8 cellular contexts compared by ENCODE assay signal in the genomic region with DNA sequence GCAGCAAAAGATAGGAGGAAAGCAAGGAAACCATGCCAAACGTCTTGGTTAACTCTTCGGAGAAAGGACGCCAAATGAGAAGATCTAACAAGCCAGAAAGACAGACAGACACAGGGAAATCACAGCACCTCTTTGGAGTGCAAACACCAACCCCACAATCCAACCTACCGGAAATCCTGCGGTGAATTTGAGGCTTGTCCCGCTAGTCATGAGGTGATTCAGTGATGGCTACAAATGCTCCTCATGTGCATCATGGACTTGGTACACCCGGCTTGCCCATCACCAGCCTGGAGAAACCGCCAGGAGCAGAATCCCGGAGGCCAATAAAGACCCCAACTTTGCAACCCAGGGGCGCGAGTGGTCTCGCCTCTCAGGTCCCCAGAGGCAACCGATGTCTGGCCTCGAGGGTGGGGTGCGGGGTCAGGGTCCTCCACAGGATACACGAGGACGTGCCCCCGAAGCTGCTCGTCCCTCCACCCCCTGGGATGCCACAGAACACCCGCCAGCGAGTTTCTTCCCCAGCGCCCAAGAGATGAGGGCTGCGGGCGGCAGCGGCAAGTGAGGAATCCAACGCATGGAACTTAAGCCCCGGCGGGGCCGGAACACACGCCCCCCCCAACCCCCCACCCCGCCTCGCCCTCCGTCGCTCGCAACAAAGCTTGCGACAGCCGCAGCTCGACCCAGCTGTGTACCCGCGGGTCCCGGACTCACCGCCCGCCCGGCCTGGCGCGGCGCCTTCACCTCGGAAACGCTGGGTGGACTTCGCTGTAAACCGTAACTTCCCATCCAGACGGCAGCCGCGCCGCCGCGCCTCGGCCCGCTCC. TPM values are rescaled to one million over a fixed set of nuclear protein-coding genes. Genes with fewer than 3 reads are reported as not detected.
DNase-seq lines count a peak whose midpoint lies in the region; ATAC-seq, FAIRE-seq and TF ChIP-seq lines count a peak whose summit lies in the region.
"Not testable (repeated sequence)": the region's sequence is repeated elsewhere in the genome, so short reads cannot be mapped to it uniquely, and the experiment has no call there.

No MANE protein-coding gene starts in this region.

- H3K4me1 ChIP-seq in BLaER1: peaks cover 12% of the 10 kb centered on the region
- H3K4me1 ChIP-seq in PC-9 (replicated peaks; ENCODE audit: insufficient read depth); endothelial cell of umbilical vein (ENCODE audit: control insufficient read depth, extremely low read depth, insufficient read depth, low read length); mesenchymal stem cell (ENCODE audit: control insufficient read depth, insufficient read depth, low read depth, low read length): not testable (repeated sequence)

- ATAC-seq in GM19452 (IDR thresholded peaks at IDR 0.05; ENCODE audit: unreplicated experiment) (peak; percentile 53), HG03108 (IDR thresholded peaks at IDR 0.05; ENCODE audit: unreplicated experiment) (peak; percentile 62)

- intact Hi-C loops in PC-9 (cut with micrococcal nuclease; ENCODE audit: unreplicated experiment); endothelial cell of umbilical vein (cut with micrococcal nuclease): not testable (repeated sequence)

- H4K20me1 ChIP-seq in BLaER1; PC-9 (ENCODE audit: insufficient read depth); endothelial cell of umbilical vein (replicated peaks; ENCODE audit: control insufficient read depth, extremely low read depth, insufficient read depth, low read length): not testable (repeated sequence)

- not testable (repeated sequence) for H3F3A ChIP-seq in PC-9 (ENCODE audit: insufficient read depth, low read depth)

- peaks cover 31% of the 10 kb centered on the region for H3K27me3 Mint-ChIP-seq in activated T-cell treated with anti-CD3 and anti-CD28 coated beads, Interleukin-2, amount 50 U/mL, for 24 hours

- H2BK120ac ChIP-seq in mesenchymal stem cell (ENCODE audit: low read depth, low read length): not testable (repeated sequence)

- not testable (repeated sequence) for TF ChIP-seq CTCF in PC-9 (conservative IDR thresholded peaks at IDR 0.05); endothelial cell of umbilical vein (IDR thresholded peaks at IDR 0.05; ENCODE audit: extremely low read depth in 1 of 2, insufficient read depth in 1 of 2, low read depth in 1 of 2, low read length in 2 of 2)

- peak overlapping the region; percentile 85 for H3K4me2 ChIP-seq in BLaER1
- peak overlapping the region; percentile 94 for H3K4me2 ChIP-seq in PC-9
- peak overlapping the region; percentile 74 for H3K4me2 ChIP-seq in endothelial cell of umbilical vein (ENCODE audit: insufficient read depth, low read length)
- peak overlapping the region; percentile 94 for H3K4me2 ChIP-seq in mesenchymal stem cell (ENCODE audit: low read length, poor library complexity, severe bottlenecking)

- CTCF ChIA-PET in PC-9 (lab: Charles Lee); endothelial cell of umbilical vein (lab: Charles Lee): not testable (repeated sequence)

- H2AFZ ChIP-seq in PC-9 (peak overlapping the region; percentile 94), endothelial cell of umbilical vein (ENCODE audit: low read depth, low read length) (peak overlapping the region; percentile 98), mesenchymal stem cell (ENCODE audit: low read depth, low read length) (peak overlapping the region; percentile 77)

- not testable (repeated sequence) for H3K79me1 ChIP-seq in mesenchymal stem cell (replicated peaks; ENCODE audit: low read length, poor library complexity, severe bottlenecking)

- H3K14ac ChIP-seq in mesenchymal stem cell (ENCODE audit: low read length in 2 of 2): not testable (repeated sequence)

- H2BK12ac ChIP-seq in mesenchymal stem cell (ENCODE audit: low read length in 2 of 2): not testable (repeated sequence)

- H3K9me1 ChIP-seq in endothelial cell of umbilical vein (replicated peaks; ENCODE audit: control insufficient read depth, extremely low read depth, insufficient read depth, low read length): not testable (repeated sequence)

- H2BK15ac ChIP-seq in mesenchymal stem cell (ENCODE audit: low read depth, poor library complexity, severe bottlenecking): not testable (repeated sequence)

- H3K79me2 ChIP-seq in PC-9 (ENCODE audit: low read depth); endothelial cell of umbilical vein (ENCODE audit: control insufficient read depth, insufficient read depth, low read length): not testable (repeated sequence)

- not testable (repeated sequence) for H3K36me3 ChIP-seq in BLaER1; PC-9 (ENCODE audit: low read depth); endothelial cell of umbilical vein (ENCODE audit: control insufficient read depth in 2 of 2, extremely low read depth in 1 of 2, insufficient read depth in 2 of 2, low read length in 2 of 2); mesenchymal stem cell (ENCODE audit: control insufficient read depth in 1 of 2, insufficient read depth in 2 of 2, low read depth in 1 of 2, low read length in 2 of 2)

- H3K27me3 ChIP-seq in BLaER1; PC-9 (ENCODE audit: insufficient read depth, low read depth): not testable (repeated sequence)
- peaks cover 19% of the 10 kb centered on the region in 2 experiments for H3K27me3 ChIP-seq in endothelial cell of umbilical vein (ENCODE audit: control insufficient read depth in 2 of 2, insufficient read depth in 2 of 2, low read length in 2 of 2)
- peaks cover 19 to 24% of the 10 kb centered on the region in 2 experiments for H3K27me3 ChIP-seq in mesenchymal stem cell (ENCODE audit: control insufficient read depth in 1 of 2, insufficient read depth in 1 of 2, low read length in 2 of 2)

- not testable (repeated sequence) for H3K27ac ChIP-seq in BLaER1; PC-9; mesenchymal stem cell (ENCODE audit: low read length, poor library complexity, severe bottlenecking)
- peak overlapping the region; percentile 23 for H3K27ac ChIP-seq in endothelial cell of umbilical vein (ENCODE audit: insufficient read depth, low read depth, low read length)

- peak overlapping the region; percentile 78 for H3K4me3 ChIP-seq in BLaER1
- peak overlapping the region; percentile 72 for H3K4me3 ChIP-seq in PC-9
- H3K4me3 ChIP-seq in endothelial cell of umbilical vein (replicated peaks in 1 of 3; ENCODE audit: insufficient read depth in 1 of 3, low read depth in 1 of 3, low read length in 3 of 3): peak overlapping the region; percentile 44 to 86 (median 45)
- peak overlapping the region; percentile 70 to 86 for H3K4me3 ChIP-seq in mesenchymal stem cell (ENCODE audit: insufficient read depth in 1 of 2, low read depth in 1 of 2, low read length in 2 of 2)

- BruUV-seq in PC-9 (replicated peaks; lab: Mats Ljungman, UMichigan); endothelial cell of umbilical vein (replicated peaks; lab: Mats Ljungman, UMichigan): not testable (repeated sequence)

- POLR2A ChIA-PET in PC-9 (lab: Charles Lee; ENCODE audit: unreplicated experiment); endothelial cell of umbilical vein (lab: Charles Lee): not testable (repeated sequence)

- H3K18ac ChIP-seq in mesenchymal stem cell (ENCODE audit: low read depth in 1 of 2, low read length in 2 of 2): peak overlapping the region in 1 of 2 experiments; percentile 90

- peak overlapping the region; percentile 93 for H3K27ac Mint-ChIP-seq in activated T-cell treated with anti-CD3 and anti-CD28 coated beads, Interleukin-2, amount 50 U/mL, for 24 hours

- peak overlapping the region; percentile 56; the same call in 1 of the 2 replicates for H3K9ac ChIP-seq in BLaER1
- not testable (repeated sequence) for H3K9ac ChIP-seq in endothelial cell of umbilical vein (replicated peaks; ENCODE audit: extremely low read depth, insufficient read depth, low read length)
- peak overlapping the region; percentile 81 for H3K9ac ChIP-seq in mesenchymal stem cell (ENCODE audit: low read length)

- H4K8ac ChIP-seq in mesenchymal stem cell (ENCODE audit: low read length): not testable (repeated sequence)

- TF ChIP-seq POLR2A in endothelial cell of umbilical vein (IDR thresholded peaks at IDR 0.05; ENCODE audit: low read depth, low read length): peak; percentile 11

- not testable (repeated sequence) for H2AK5ac ChIP-seq in mesenchymal stem cell (ENCODE audit: low read length, severe bottlenecking)

- not testable (repeated sequence) for H3K4ac ChIP-seq in mesenchymal stem cell (ENCODE audit: low read depth in 1 of 2, low read length in 2 of 2)

- not testable (repeated sequence) for H3K36me3 Mint-ChIP-seq in activated T-cell treated with anti-CD3 and anti-CD28 coated beads, Interleukin-2, amount 50 U/mL, for 24 hours (ENCODE audit: low read depth)

- dilution Hi-C loops in endothelial cell of umbilical vein (cut with MboI; ENCODE audit: extremely low pct_ligation_motif_present, low sequenced_read_pairs): not testable (repeated sequence)

- FAIRE-seq in endothelial cell of umbilical vein (lab: Jason Lieb, UNC): not testable (repeated sequence)

- H3K23ac ChIP-seq in mesenchymal stem cell (ENCODE audit: low read length in 2 of 2): not testable (repeated sequence)

- WGBS in mesenchymal stem cell: 4% methylated on average over 14 of the region's 59 CpGs

- peak overlapping the region; percentile 96 for H3K4me3 Mint-ChIP-seq in activated T-cell treated with anti-CD3 and anti-CD28 coated beads, Interleukin-2, amount 50 U/mL, for 24 hours

- DNase-seq in PC-9 (peak in 1 of 2 experiments; percentile 14), endothelial cell of umbilical vein (ENCODE audit: low read depth, low spot score) (peak; percentile 16), mesenchymal stem cell (peak; percentile 34)
- DNase-seq in activated T-cell treated with anti-CD3 and anti-CD28 coated beads, Interleukin-2, amount 50 U/mL, for 24 hours: peak; percentile 55
- DNase-seq in stimulated activated CD4-positive, alpha-beta T cell treated with anti-CD3 and anti-CD28 coated beads, Interleukin-4, amount 100 ng/mL, for 24 hours: peak; percentile 45

- not testable (repeated sequence) for H3K4me1 Mint-ChIP-seq in activated T-cell treated with anti-CD3 and anti-CD28 coated beads, Interleukin-2, amount 50 U/mL, for 24 hours (ENCODE audit: low read depth)

- H2BK5ac ChIP-seq in mesenchymal stem cell (ENCODE audit: low read depth, low read length, poor library complexity, severe bottlenecking): not testable (repeated sequence)

- peaks cover 12% of the 10 kb centered on the region for H3K9me3 ChIP-seq in BLaER1
- not testable (repeated sequence) for H3K9me3 ChIP-seq in PC-9 (ENCODE audit: insufficient read depth, low read depth); endothelial cell of umbilical vein (replicated peaks; ENCODE audit: control insufficient read depth, insufficient read depth, low read length)
- peaks cover 13% of the 10 kb centered on the region for H3K9me3 ChIP-seq in mesenchymal stem cell (ENCODE audit: control insufficient read depth, low read length)

- H3K9me3 Mint-ChIP-seq in activated T-cell treated with anti-CD3 and anti-CD28 coated beads, Interleukin-2, amount 50 U/mL, for 24 hours: not testable (repeated sequence)

- H3K9me2 ChIP-seq in PC-9 (ENCODE audit: insufficient read depth): not testable (repeated sequence)

- not testable (repeated sequence) for H4K91ac ChIP-seq in mesenchymal stem cell (ENCODE audit: low read length)

RNA-seq across cellular contexts. Expression of a gene that starts 0.6 kb away (rescaled TPM):
- total RNA-seq in PC-9 (2021) (3.3 and 3.8 TPM in 2 replicates), endothelial cell of umbilical vein (5.0 and 5.3 TPM in 2 replicates)
- 2.6 TPM in 2 replicates for polyA plus RNA-seq in endothelial cell of umbilical vein
- polyA plus RNA-seq in endothelial cell of umbilical vein (2011; cell fraction: cytosol; rRNA removed): 2.0 and 2.6 TPM in 2 replicates
- 9.3 and 10.6 TPM in 2 replicates for polyA plus RNA-seq in endothelial cell of umbilical vein (2011; cell fraction: nucleus; rRNA removed)
- polyA plus RNA-seq in endothelial cell of umbilical vein (2012): 2.4 and 3.8 TPM in 2 replicates
- 6.9 and 7.0 TPM in 2 replicates for polyA minus RNA-seq in endothelial cell of umbilical vein
- 3.1 TPM for polyA minus RNA-seq in endothelial cell of umbilical vein (2011; cell fraction: cytosol; rRNA and poly(A)+ RNA removed)
- 7.4 and 9.7 TPM in 2 replicates for polyA minus RNA-seq in endothelial cell of umbilical vein (2011; cell fraction: nucleus; rRNA and poly(A)+ RNA removed)
- polyA plus RNA-seq in mesenchymal stem cell (2013, experiment 1 of 2): 0.69 TPM
- 0.48 TPM for polyA plus RNA-seq in mesenchymal stem cell (2013, experiment 2 of 2)
